9 cellular contexts compared by ENCODE assay signal in the genomic region with DNA sequence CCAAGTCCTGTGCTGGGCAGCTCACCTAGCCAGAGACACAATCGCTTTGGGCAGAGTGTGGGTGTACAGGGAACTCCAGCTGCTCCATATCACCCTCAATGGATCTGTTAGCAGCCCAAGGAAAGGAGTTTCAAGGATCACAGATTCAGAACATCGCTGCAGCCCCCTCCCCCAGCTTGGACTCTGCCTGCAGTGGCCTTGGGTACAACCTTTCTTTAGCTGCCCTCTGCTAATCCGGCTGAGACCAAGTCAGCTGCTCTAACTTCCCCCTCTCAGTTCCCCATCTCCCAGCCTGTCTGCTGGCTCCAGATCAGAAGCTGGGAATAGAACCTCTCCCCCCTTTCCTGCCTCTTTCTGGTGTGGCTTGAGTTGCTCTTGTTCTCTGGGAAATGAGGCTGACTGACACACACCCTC. TPM values are rescaled to one million over a fixed set of nuclear protein-coding genes. Genes with fewer than 3 reads are reported as not detected.
A peak's percentile ranks its signal among the peaks of the same experiment; 100 is the strongest.
DNase-seq lines count a peak whose midpoint lies in the region; ATAC-seq and TF ChIP-seq lines count a peak whose summit lies in the region.
"Had no signal": no experiment of that assay in that cellular context is flagged by ENCODE, and none has a peak within 500 bp of the region (broad histone marks: within the 10 kb centered on the region; RNA-seq: fewer than 3 reads in every experiment).

No MANE protein-coding gene starts in this region.

- H3K9me2 ChIP-seq in GM23338 (ENCODE audit: insufficient read depth) = no peaks in the 10 kb centered on the region

- no peak for TF ChIP-seq POLR2A in GM18505 (IDR thresholded peaks at IDR 0.05; ENCODE audit: borderline replicate concordance, extremely low read depth, insufficient read depth, insufficient read length)

- no peak overlapping the region for H2AFZ ChIP-seq in GM23338

- peak overlapping the region; percentile 76 for H3K4me3 Mint-ChIP-seq in GM23338

- H3K4me1 Mint-ChIP-seq in GM23338 = peaks cover 8% of the 10 kb centered on the region; the same call in 2 of the 3 replicates

- H3K27ac ChIP-seq in GM23338 (ENCODE audit: low read depth) (no peak overlapping the region), left ventricle myocardium inferior (replicated peaks) (peak overlapping the region; percentile 93)

- H3K36me3 Mint-ChIP-seq in GM23338 (ENCODE audit: low read depth) = no peaks in the 10 kb centered on the region; the same call in 2 of the 3 replicates

- no peaks in the 10 kb centered on the region for H3K9me3 ChIP-seq in left ventricle myocardium inferior (replicated peaks)

- peaks cover 13% of the 10 kb centered on the region for H3K27me3 Mint-ChIP-seq in GM23338 (ENCODE audit: insufficient read depth, low read depth, poor library complexity)

- H3K27me3 ChIP-seq in GM23338 (ENCODE audit: insufficient read depth) (peaks cover 22% of the 10 kb centered on the region), left ventricle myocardium inferior (ENCODE audit: low read depth) (no peaks in the 10 kb centered on the region)

- peak overlapping the region; percentile 90 for H3K4me2 ChIP-seq in GM23338

- no peaks in the 10 kb centered on the region for H3K9me3 Mint-ChIP-seq in GM23338

- intact Hi-C loops in left ventricle myocardium inferior (cut with micrococcal nuclease) = loop anchor here (10.0 kb wide), 1 partner anchor 65 kb away; a partner anchor contains a TSS

- DNase-seq in GM23338 (ENCODE audit: low spot score) = no peak
- peak; percentile 19 for DNase-seq in UCSD-AML1 (lab: John Stamatoyannopoulos, UW; ENCODE audit: unreplicated experiment)
- DNase-seq in left ventricle myocardium inferior = peak; percentile 32
- peak; percentile 17 for DNase-seq in retina
- DNase-seq in GM19238 (ENCODE audit: insufficient read length, low spot score) = no peak
- DNase-seq: NCI-H510A treated with DMSO at 0.1 percent for 48 hours had no signal

- H3K79me2 ChIP-seq in GM23338 (replicated peaks; ENCODE audit: insufficient read depth) = no peaks in the 10 kb centered on the region

- no peak overlapping the region for H3K27ac Mint-ChIP-seq in GM23338

- no peaks in the 10 kb centered on the region for H3K36me3 ChIP-seq in GM23338 (ENCODE audit: insufficient read depth)
- H3K36me3 ChIP-seq in left ventricle myocardium inferior = peaks cover 13% of the 10 kb centered on the region

- peak overlapping the region; percentile 76; the same call in 1 of the 2 replicates for H3K4me3 ChIP-seq in GM23338
- H3K4me3 ChIP-seq in left ventricle myocardium inferior = peak overlapping the region; percentile 96

- ATAC-seq in GM23338 = no peak
- no peak for ATAC-seq in GM19455 (IDR thresholded peaks at IDR 0.05; ENCODE audit: unreplicated experiment)
- no peak for ATAC-seq in GM18505 (IDR thresholded peaks at IDR 0.05; ENCODE audit: unreplicated experiment)
- ATAC-seq in GM18870 (IDR thresholded peaks at IDR 0.05; ENCODE audit: unreplicated experiment) = no peak

- no peaks in the 10 kb centered on the region for H4K20me1 ChIP-seq in GM23338 (replicated peaks; ENCODE audit: insufficient read depth)

- 0 out of 2 replicates have a peak, but pooled peaks cover 2% of the 10 kb centered on the region for H3F3A ChIP-seq in GM23338 (replicated peaks; ENCODE audit: low read depth)

- H3K4me1 ChIP-seq in GM23338 (ENCODE audit: insufficient read depth) (peaks cover 7% of the 10 kb centered on the region; the same call in 1 of the 2 replicates), left ventricle myocardium inferior (peaks cover 70% of the 10 kb centered on the region)

- no peak for TF ChIP-seq CTCF in GM23338 (conservative IDR thresholded peaks at IDR 0.05; ENCODE audit: low read depth in 2 of 2)
- no peak for TF ChIP-seq CTCF in left ventricle myocardium inferior (IDR thresholded peaks at IDR 0.05; ENCODE audit: borderline replicate concordance)

TF ChIP-seq in GM23338, 12 proteins besides CTCF, POLR2A, EP300 and RAD21 (continues in another document):
- TF ChIP-seq, protein P1, sequence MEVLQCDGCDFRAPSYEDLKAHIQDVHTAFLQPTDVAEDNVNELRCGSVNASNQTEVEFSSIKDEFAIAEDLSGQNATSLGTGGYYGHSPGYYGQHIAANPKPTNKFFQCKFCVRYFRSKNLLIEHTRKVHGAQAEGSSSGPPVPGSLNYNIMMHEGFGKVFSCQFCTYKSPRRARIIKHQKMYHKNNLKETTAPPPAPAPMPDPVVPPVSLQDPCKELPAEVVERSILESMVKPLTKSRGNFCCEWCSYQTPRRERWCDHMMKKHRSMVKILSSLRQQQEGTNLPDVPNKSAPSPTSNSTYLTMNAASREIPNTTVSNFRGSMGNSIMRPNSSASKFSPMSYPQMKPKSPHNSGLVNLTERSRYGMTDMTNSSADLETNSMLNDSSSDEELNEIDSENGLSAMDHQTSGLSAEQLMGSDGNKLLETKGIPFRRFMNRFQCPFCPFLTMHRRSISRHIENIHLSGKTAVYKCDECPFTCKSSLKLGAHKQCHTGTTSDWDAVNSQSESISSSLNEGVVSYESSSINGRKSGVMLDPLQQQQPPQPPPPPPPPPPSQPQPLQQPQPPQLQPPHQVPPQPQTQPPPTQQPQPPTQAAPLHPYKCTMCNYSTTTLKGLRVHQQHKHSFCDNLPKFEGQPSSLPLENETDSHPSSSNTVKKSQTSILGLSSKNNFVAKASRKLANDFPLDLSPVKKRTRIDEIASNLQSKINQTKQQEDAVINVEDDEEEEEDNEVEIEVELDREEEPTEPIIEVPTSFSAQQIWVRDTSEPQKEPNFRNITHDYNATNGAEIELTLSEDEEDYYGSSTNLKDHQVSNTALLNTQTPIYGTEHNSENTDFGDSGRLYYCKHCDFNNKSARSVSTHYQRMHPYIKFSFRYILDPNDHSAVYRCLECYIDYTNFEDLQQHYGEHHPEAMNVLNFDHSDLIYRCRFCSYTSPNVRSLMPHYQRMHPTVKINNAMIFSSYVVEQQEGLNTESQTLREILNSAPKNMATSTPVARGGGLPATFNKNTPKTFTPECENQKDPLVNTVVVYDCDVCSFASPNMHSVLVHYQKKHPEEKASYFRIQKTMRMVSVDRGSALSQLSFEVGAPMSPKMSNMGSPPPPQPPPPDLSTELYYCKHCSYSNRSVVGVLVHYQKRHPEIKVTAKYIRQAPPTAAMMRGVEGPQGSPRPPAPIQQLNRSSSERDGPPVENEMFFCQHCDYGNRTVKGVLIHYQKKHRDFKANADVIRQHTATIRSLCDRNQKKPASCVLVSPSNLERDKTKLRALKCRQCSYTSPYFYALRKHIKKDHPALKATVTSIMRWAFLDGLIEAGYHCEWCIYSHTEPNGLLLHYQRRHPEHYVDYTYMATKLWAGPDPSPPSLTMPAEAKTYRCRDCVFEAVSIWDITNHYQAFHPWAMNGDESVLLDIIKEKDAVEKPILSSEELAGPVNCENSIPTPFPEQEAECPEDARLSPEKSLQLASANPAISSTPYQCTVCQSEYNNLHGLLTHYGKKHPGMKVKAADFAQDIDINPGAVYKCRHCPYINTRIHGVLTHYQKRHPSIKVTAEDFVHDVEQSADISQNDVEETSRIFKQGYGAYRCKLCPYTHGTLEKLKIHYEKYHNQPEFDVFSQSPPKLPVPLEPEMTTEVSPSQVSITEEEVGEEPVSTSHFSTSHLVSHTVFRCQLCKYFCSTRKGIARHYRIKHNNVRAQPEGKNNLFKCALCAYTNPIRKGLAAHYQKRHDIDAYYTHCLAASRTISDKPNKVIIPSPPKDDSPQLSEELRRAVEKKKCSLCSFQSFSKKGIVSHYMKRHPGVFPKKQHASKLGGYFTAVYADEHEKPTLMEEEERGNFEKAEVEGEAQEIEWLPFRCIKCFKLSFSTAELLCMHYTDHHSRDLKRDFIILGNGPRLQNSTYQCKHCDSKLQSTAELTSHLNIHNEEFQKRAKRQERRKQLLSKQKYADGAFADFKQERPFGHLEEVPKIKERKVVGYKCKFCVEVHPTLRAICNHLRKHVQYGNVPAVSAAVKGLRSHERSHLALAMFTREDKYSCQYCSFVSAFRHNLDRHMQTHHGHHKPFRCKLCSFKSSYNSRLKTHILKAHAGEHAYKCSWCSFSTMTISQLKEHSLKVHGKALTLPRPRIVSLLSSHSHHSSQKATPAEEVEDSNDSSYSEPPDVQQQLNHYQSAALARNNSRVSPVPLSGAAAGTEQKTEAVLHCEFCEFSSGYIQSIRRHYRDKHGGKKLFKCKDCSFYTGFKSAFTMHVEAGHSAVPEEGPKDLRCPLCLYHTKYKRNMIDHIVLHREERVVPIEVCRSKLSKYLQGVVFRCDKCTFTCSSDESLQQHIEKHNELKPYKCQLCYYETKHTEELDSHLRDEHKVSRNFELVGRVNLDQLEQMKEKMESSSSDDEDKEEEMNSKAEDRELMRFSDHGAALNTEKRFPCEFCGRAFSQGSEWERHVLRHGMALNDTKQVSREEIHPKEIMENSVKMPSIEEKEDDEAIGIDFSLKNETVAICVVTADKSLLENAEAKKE (CRISPR knock-in tag; IDR thresholded peaks at IDR 0.05) = no peak
- TF ChIP-seq EZH2 (IDR thresholded peaks at IDR 0.05; ENCODE audit: low read depth, unreplicated experiment) = no peak
- no peak for TF ChIP-seq EZH2phosphoT487 (IDR thresholded peaks at IDR 0.05; ENCODE audit: unreplicated experiment)
- no peak for TF ChIP-seq NANOG (IDR thresholded peaks at IDR 0.05; ENCODE audit: borderline replicate concordance)
- no peak for TF ChIP-seq ZNF331 (CRISPR knock-in tag; IDR thresholded peaks at IDR 0.05; ENCODE audit: low read depth)
- TF ChIP-seq CREB1 (CRISPR knock-in tag; IDR thresholded peaks at IDR 0.05; ENCODE audit: low read depth) = no peak
- TF ChIP-seq POLR2AphosphoS5 (IDR thresholded peaks at IDR 0.05; ENCODE audit: low read depth) = no peak
- TF ChIP-seq JUNB (IDR thresholded peaks at IDR 0.05; ENCODE audit: unreplicated experiment) = no peak

RNA-seq across cellular contexts. Expression of a gene that starts 1.3 kb away (rescaled TPM):
- 0.45 and 0.70 TPM in 2 replicates for total RNA-seq in GM23338 (2014; rRNA removed; shearing (Covaris generic))
- polyA plus RNA-seq in GM23338 (2016; fragmentation: Nextera tagmentation; extraction: Ambion mirVana) = 0.91 and 0.99 TPM in 2 replicates
- 5.4 TPM for total RNA-seq in left ventricle myocardium inferior

RNA-seq across cellular contexts. Expression of a gene that starts 26.1 kb away (rescaled TPM):
- total RNA-seq in GM23338 (2014; rRNA removed; shearing (Covaris generic)) = not detected in 2 replicates
- 0.37 and 0.85 TPM in 2 replicates for polyA plus RNA-seq in GM23338 (2016; fragmentation: Nextera tagmentation; extraction: Ambion mirVana)
- total RNA-seq in left ventricle myocardium inferior = 0.49 TPM

Comparison
In these comparisons a context has a peak if more than half of its experiments do, and no peak if none do; other contexts are left out.
1. DNase-seq: peak in UCSD-AML1 (single experiment), left ventricle myocardium inferior (single experiment) and retina (single experiment); none in GM23338 (single experiment) and GM19238 (single experiment).